In genomic region chr1:156482276-156482675, GRCh38 we compare ENCODE assay signal across 1 cellular context.
TF ChIP-seq lines count a peak whose summit lies in the region.

No MANE protein-coding gene starts in this region.

TF ChIP-seq in H1, 55 proteins besides CTCF, POLR2A, EP300 and RAD21:
- TF ChIP-seq EGR1 (IDR thresholded peaks at IDR 0.05; ENCODE audit: borderline replicate concordance, low read depth, low read length) (no peak), SRF (IDR thresholded peaks at IDR 0.05; ENCODE audit: low read depth, low read length) (no peak), RBBP5 (IDR thresholded peaks at IDR 0.05; ENCODE audit: borderline replicate concordance, low read depth, low read length) (no peak), POLR2AphosphoS5 (IDR thresholded peaks at IDR 0.05; ENCODE audit: low read depth, low read length) (no peak), CHD1 (IDR thresholded peaks at IDR 0.05; ENCODE audit: low read depth, low read length) (no peak), SUZ12 (IDR thresholded peaks at IDR 0.05; ENCODE audit: low read length) (no peak), PHF8 (conservative IDR thresholded peaks at IDR 0.05; ENCODE audit: low read depth, low read length) (no peak), CBX8 (IDR thresholded peaks at IDR 0.05; ENCODE audit: borderline replicate concordance, low read depth, low read length) (no peak), EZH2 (IDR thresholded peaks at IDR 0.05; ENCODE audit: low read depth, low read length, severe bottlenecking) (no peak), ATF2 (IDR thresholded peaks at IDR 0.05; ENCODE audit: low read length) (no peak), SP4 (IDR thresholded peaks at IDR 0.05; ENCODE audit: low read length) (no peak), GABPA (IDR thresholded peaks at IDR 0.05; ENCODE audit: borderline replicate concordance, insufficient read depth, low read length) (no peak)
